Comparison of ENCODE assay signal across 8 cellular contexts in the genomic region with DNA sequence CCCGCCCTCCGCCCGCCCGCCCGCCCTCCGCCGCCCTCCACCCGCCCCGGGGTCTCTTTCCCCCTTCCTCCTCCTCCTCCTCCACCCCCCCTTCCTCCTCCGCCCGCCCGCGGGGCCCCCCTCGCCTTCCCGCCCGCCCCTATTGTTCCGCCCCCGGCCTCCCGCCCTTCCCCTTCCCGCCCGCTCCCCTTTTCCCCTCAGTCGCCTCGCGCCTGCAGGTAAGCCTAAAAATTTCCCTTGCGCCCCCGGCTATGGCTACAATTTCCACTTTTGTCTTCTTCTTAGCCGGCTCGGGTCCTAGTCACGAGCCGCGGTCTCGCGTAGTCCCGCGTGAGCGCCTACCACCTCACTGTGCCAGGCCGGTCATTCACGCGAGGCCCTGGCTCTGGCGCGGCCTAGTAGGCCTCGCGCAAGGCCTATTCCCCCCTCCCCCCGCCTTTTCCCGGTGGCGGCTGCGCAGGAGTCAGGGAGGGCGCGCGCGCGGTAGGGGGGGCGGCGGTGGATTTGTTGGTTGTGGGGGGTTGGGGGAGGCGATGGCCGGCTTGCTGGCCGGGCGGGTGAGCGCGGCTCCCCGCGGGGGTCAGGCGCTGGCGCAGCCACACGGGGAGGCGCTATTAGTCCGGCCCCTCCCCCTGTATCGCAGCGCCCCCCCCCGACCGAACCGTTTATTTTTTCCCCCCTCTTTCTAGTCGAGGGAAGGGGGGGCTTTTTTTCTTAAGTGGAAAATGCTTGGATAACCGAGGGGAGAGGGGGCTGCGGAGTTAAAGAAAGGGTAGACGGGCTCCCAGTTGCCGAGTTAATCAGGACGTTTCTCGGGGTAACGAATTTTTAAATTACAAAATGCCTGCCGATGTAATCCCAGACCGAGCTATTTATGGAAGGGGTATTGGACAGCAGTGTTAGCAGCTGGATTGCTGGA. TPM values are rescaled to one million over a fixed set of nuclear protein-coding genes. Genes with fewer than 3 reads are reported as not detected.
DNase-seq lines count a peak whose midpoint lies in the region; ATAC-seq and TF ChIP-seq lines count a peak whose summit lies in the region.

No MANE protein-coding gene starts in this region.

- no peaks in the 10 kb centered on the region for H3K27me3 Mint-ChIP-seq in activated CD4-positive, alpha-beta memory T cell treated with anti-CD3 and anti-CD28 coated beads for 36 hours

- intact Hi-C loops in activated CD4-positive, alpha-beta memory T cell treated with anti-CD3 and anti-CD28 coated beads for 36 hours (cut with micrococcal nuclease) = loop anchor here (1.0 to 5.0 kb wide), 4 partner anchors 22 to 230 kb away; partner anchors contain the start of gene ATP5MC2
- intact Hi-C loops in right lobe of liver (cut with DNase I) = loop anchor here in 1 of 2 donors (5.0 kb wide), 1 partner anchor 35 kb away; no protein-coding TSS in a partner anchor

- H3K4me3 Mint-ChIP-seq in activated CD4-positive, alpha-beta memory T cell treated with anti-CD3 and anti-CD28 coated beads for 36 hours = peak overlapping the region; percentile 94

- TF ChIP-seq POLR2A in right lobe of liver (IDR thresholded peaks at IDR 0.05) = no peak

- H3K4me1 ChIP-seq in right lobe of liver = peaks cover 0 to 15% (median 4%) of the 10 kb centered on the region in 4 donors

- CTCF ChIA-PET in activated CD4-positive, alpha-beta memory T cell treated with anti-CD3 and anti-CD28 coated beads for 36 hours (lab: Charles Lee) = interaction anchor here (0.8 to 4.0 kb wide), 4 partner anchors 12 to 100 kb away, joined by 3 to 13 read pairs (median 4); no protein-coding TSS in a partner anchor

- no peaks in the 10 kb centered on the region for H3K9me3 ChIP-seq in right lobe of liver

- no peaks in the 10 kb centered on the region for H3K27me3 ChIP-seq in right lobe of liver

- TF ChIP-seq CTCF in right lobe of liver (IDR thresholded peaks at IDR 0.05) = peak; percentile 8 to 49 (median 38)

- DNase-seq in DMS53 (lab: John Stamatoyannopoulos, UW) (peak; percentile 90), NCI-H510A (lab: John Stamatoyannopoulos, UW) (peak; percentile 86), dermis microvascular lymphatic vessel endothelial cell (ENCODE audit: low read depth in 2 of 2) (peak; percentile 74 to 92), right lobe of liver (peak; percentile 86 to 88 (median 88))
- peak; percentile 78 for DNase-seq in activated CD4-positive, alpha-beta memory T cell treated with anti-CD3 and anti-CD28 coated beads for 36 hours
- DNase-seq in stimulated activated CD4-positive, alpha-beta T cell treated with anti-CD3 and anti-CD28 coated beads, Interleukin-2, amount 100 ng/mL, for 48 hours = peak; percentile 60 to 62

- H3K36me3 ChIP-seq in right lobe of liver = peaks cover 10 to 31% (median 22%) of the 10 kb centered on the region in 4 donors

- POLR2A ChIA-PET in activated CD4-positive, alpha-beta memory T cell treated with anti-CD3 and anti-CD28 coated beads for 36 hours (lab: Charles Lee) = interaction anchor here (1.0 to 4.0 kb wide), 2 partner anchors 23 to 48 kb away, joined by 3 to 53 read pairs; no protein-coding TSS in a partner anchor

- H3K36me3 Mint-ChIP-seq in activated CD4-positive, alpha-beta memory T cell treated with anti-CD3 and anti-CD28 coated beads for 36 hours = peaks cover 54% of the 10 kb centered on the region

- no peaks in the 10 kb centered on the region for H3K9me3 Mint-ChIP-seq in activated CD4-positive, alpha-beta memory T cell treated with anti-CD3 and anti-CD28 coated beads for 36 hours

- peak; percentile 3 for ATAC-seq in HG02973 (IDR thresholded peaks at IDR 0.05; ENCODE audit: unreplicated experiment)
- ATAC-seq in right lobe of liver = peak; percentile 68 to 76 (median 72)
- no peak for ATAC-seq in HG03571 (IDR thresholded peaks at IDR 0.05; ENCODE audit: unreplicated experiment)

- 1% methylated on average over 53 of the region's 82 CpGs for WGBS in right lobe of liver (ENCODE audit: insufficient coverage, low coverage, low lambda C conversion rate, missing lambda C conversion rate)

- peaks cover 23% of the 10 kb centered on the region for H3K4me1 Mint-ChIP-seq in activated CD4-positive, alpha-beta memory T cell treated with anti-CD3 and anti-CD28 coated beads for 36 hours (ENCODE audit: low read depth)

- H3K27ac Mint-ChIP-seq in activated CD4-positive, alpha-beta memory T cell treated with anti-CD3 and anti-CD28 coated beads for 36 hours = peak overlapping the region; percentile 98

- peak overlapping the region; percentile 81 to 92 (median 92) for H3K27ac ChIP-seq in right lobe of liver

- H3K4me3 ChIP-seq in right lobe of liver = peak overlapping the region; percentile 63 to 89 (median 76)

RNA-seq across cellular contexts. Expression of gene PCBP2, which starts 0.5 kb away (rescaled TPM):
- 100 to 1,000 TPM; 897 to 926 TPM for total RNA-seq in activated CD4-positive, alpha-beta memory T cell treated with anti-CD3 and anti-CD28 coated beads for 36 hours
- total RNA-seq in dermis microvascular lymphatic vessel endothelial cell = 293 and 482 TPM in 2 replicates
- total RNA-seq in right lobe of liver = 100 to 1,000 TPM; 254 to 463 (median 347) TPM

RNA-seq across cellular contexts. Expression of gene PRR13, which starts 10.9 kb away (rescaled TPM):
- 100 to 1,000 TPM; 218 to 221 TPM for total RNA-seq in activated CD4-positive, alpha-beta memory T cell treated with anti-CD3 and anti-CD28 coated beads for 36 hours
- total RNA-seq in dermis microvascular lymphatic vessel endothelial cell = 14.2 and 15.8 TPM in 2 replicates
- 10 to 100 TPM; 35.9 to 91.2 (median 61.0) TPM for total RNA-seq in right lobe of liver

RNA-seq across cellular contexts. Expression of gene AMHR2, which starts 28.8 kb away (rescaled TPM):
- total RNA-seq in activated CD4-positive, alpha-beta memory T cell treated with anti-CD3 and anti-CD28 coated beads for 36 hours = not detected
- total RNA-seq in dermis microvascular lymphatic vessel endothelial cell = not detected in 2 replicates
- under 1 TPM; 0.09 to 0.74 (median 0.48) TPM for total RNA-seq in right lobe of liver

RNA-seq across cellular contexts. Expression of gene MAP3K12, which starts 46.8 kb away (rescaled TPM):
- 10 to 100 TPM; 13.0 to 14.7 TPM for total RNA-seq in activated CD4-positive, alpha-beta memory T cell treated with anti-CD3 and anti-CD28 coated beads for 36 hours
- total RNA-seq in dermis microvascular lymphatic vessel endothelial cell = 5.2 and 5.5 TPM in 2 replicates
- total RNA-seq in right lobe of liver = 1 to 10 TPM in 4 of 6 experiments, under 1 TPM in 2; 0.68 to 2.9 (median 1.5) TPM

RNA-seq across cellular contexts. Expression of gene TARBP2, which starts 48.7 kb away (rescaled TPM):
- total RNA-seq in activated CD4-positive, alpha-beta memory T cell treated with anti-CD3 and anti-CD28 coated beads for 36 hours = 10 to 100 TPM; 27.5 to 29.7 TPM
- total RNA-seq in dermis microvascular lymphatic vessel endothelial cell (41.2 and 41.6 TPM in 2 replicates), right lobe of liver (10 to 100 TPM; 15.1 to 20.8 (median 17.8) TPM)
